Comparison of ENCODE assay signal across 17 cellular contexts in genomic region chr13:54415753-54416366, GRCh38.
DNase-seq lines count a peak whose midpoint lies in the region; ATAC-seq, FAIRE-seq and TF ChIP-seq lines count a peak whose summit lies in the region.
"Had no signal": no experiment of that assay in that cellular context is flagged by ENCODE, and none has a peak within 500 bp of the region (broad histone marks: within the 10 kb centered on the region; RNA-seq: fewer than 3 reads in every experiment).

No MANE protein-coding gene starts in this region.

- no peak overlapping the region for H3K56ac ChIP-seq in mesendoderm (ENCODE audit: low read length)

- peak; percentile 99 for ATAC-seq in WTC11
- no peak for ATAC-seq in activated CD8-positive, alpha-beta memory T cell treated with anti-CD3 and anti-CD28 coated beads, Interleukin-2, amount 10 ng/mL, durations not matched to agents 7 days and 5 days

- WGBS in mesendoderm (ENCODE audit: extremely low coverage, insufficient coverage, low lambda C conversion rate) = no CpG with 5 or more reads among the region's 6 CpGs

- CTCF ChIA-PET in WTC11 (lab: Charles Lee) = interaction anchor here (1.6 kb wide), 1 partner anchor 43 kb away, joined by 3 read pairs; no protein-coding TSS in a partner anchor
- CTCF ChIA-PET in activated CD8-positive, alpha-beta memory T cell treated with anti-CD3 and anti-CD28 coated beads, Interleukin-2, amount 10 ng/mL, durations not matched to agents 7 days and 5 days (lab: Charles Lee) = no interaction called here

- H3K36me3 ChIP-seq in H7 (replicated peaks; ENCODE audit: control insufficient read depth, insufficient read depth, low read length) (no peaks in the 10 kb centered on the region), mesendoderm (ENCODE audit: control insufficient read depth, insufficient read depth, low read length) (no peaks in the 10 kb centered on the region)

- H3K23ac ChIP-seq in mesendoderm (ENCODE audit: low read length) = no peak overlapping the region

- H3K4ac ChIP-seq in mesendoderm (ENCODE audit: low read depth, low read length) = no peak overlapping the region

- no peak overlapping the region for H4K8ac ChIP-seq in mesendoderm (ENCODE audit: low read depth, low read length)

- H3K27ac Mint-ChIP-seq in WTC11 = no peak overlapping the region
- no peak overlapping the region for H3K27ac Mint-ChIP-seq in activated CD8-positive, alpha-beta memory T cell treated with anti-CD3 and anti-CD28 coated beads, Interleukin-2, amount 10 ng/mL, durations not matched to agents 7 days and 5 days
- H3K27ac Mint-ChIP-seq: CD4-positive, alpha-beta T cell; IgD-negative memory B cell had no signal

- no peaks in the 10 kb centered on the region for H3K4me1 ChIP-seq in mesendoderm (ENCODE audit: control insufficient read depth, low read depth, low read length)

- no peak overlapping the region for H3K4me2 ChIP-seq in mesendoderm (ENCODE audit: low read length)

- peak; percentile 7 for DNase-seq in H7
- peak; percentile 31 for DNase-seq in WTC11 (ENCODE audit: low spot score)
- DNase-seq in mesendoderm = peak; percentile 47
- DNase-seq in NOMO-1 treated with dmso at 0.1 percent for 144 hours (lab: John Stamatoyannopoulos, UW; ENCODE audit: unreplicated experiment) = no peak
- DNase-seq in HPDE6-E6E7 (ENCODE audit: extremely low spot score) = no peak
- no peak for DNase-seq in RCC 7860 (ENCODE audit: low spot score)
- DNase-seq in activated CD8-positive, alpha-beta memory T cell treated with anti-CD3 and anti-CD28 coated beads, Interleukin-2, amount 10 ng/mL, durations not matched to agents 7 days and 5 days = no peak
- DNase-seq: ACHN; C1 segment of cervical spinal cord; Calu3; CD4-positive, alpha-beta T cell; DMS 273 treated with DMSO at 0.1 percent for 48 hours had no signal

- H3K18ac ChIP-seq in mesendoderm (ENCODE audit: low read length) = no peak overlapping the region

- H3K9me3 Mint-ChIP-seq in WTC11 = peaks cover 24% of the 10 kb centered on the region
- peaks cover 7% of the 10 kb centered on the region for H3K9me3 Mint-ChIP-seq in activated CD8-positive, alpha-beta memory T cell treated with anti-CD3 and anti-CD28 coated beads, Interleukin-2, amount 10 ng/mL, durations not matched to agents 7 days and 5 days (ENCODE audit: low read depth)

- no peak overlapping the region for H3K4me3 Mint-ChIP-seq in WTC11
- H3K4me3 Mint-ChIP-seq in activated CD8-positive, alpha-beta memory T cell treated with anti-CD3 and anti-CD28 coated beads, Interleukin-2, amount 10 ng/mL, durations not matched to agents 7 days and 5 days = no peak overlapping the region
- H3K4me3 Mint-ChIP-seq: CD4-positive, alpha-beta T cell; IgD-negative memory B cell had no signal

- H2AK5ac ChIP-seq in mesendoderm (ENCODE audit: low read length) = peak overlapping the region; percentile 66

- no peaks in the 10 kb centered on the region for H3K36me3 Mint-ChIP-seq in WTC11
- H3K36me3 Mint-ChIP-seq in activated CD8-positive, alpha-beta memory T cell treated with anti-CD3 and anti-CD28 coated beads, Interleukin-2, amount 10 ng/mL, durations not matched to agents 7 days and 5 days = no peaks in the 10 kb centered on the region
- H3K36me3 Mint-ChIP-seq: IgD-negative memory B cell had no signal

- H3K27me3 Mint-ChIP-seq in WTC11 (ENCODE audit: low read depth) = no peaks in the 10 kb centered on the region
- H3K27me3 Mint-ChIP-seq in activated CD8-positive, alpha-beta memory T cell treated with anti-CD3 and anti-CD28 coated beads, Interleukin-2, amount 10 ng/mL, durations not matched to agents 7 days and 5 days = no peaks in the 10 kb centered on the region
- H3K27me3 Mint-ChIP-seq: CD4-positive, alpha-beta T cell; IgD-negative memory B cell had no signal

- H3K9ac ChIP-seq in mesendoderm (ENCODE audit: low read length) = no peak overlapping the region

- no peak overlapping the region for H3K27ac ChIP-seq in mesendoderm (ENCODE audit: low read depth, low read length)

- H4K5ac ChIP-seq in mesendoderm (ENCODE audit: low read length) = no peak overlapping the region

- H3K4me3 ChIP-seq in H7 (ENCODE audit: insufficient read depth, low read depth, low read length) = no peak overlapping the region
- H3K4me3 ChIP-seq in iPS-18c (ENCODE audit: insufficient read depth, low read depth, low read length) = peak overlapping the region; percentile 9; the same call in 1 of the 2 replicates
- H3K4me3 ChIP-seq in mesendoderm (ENCODE audit: low read length) = no peak overlapping the region

- FAIRE-seq in RCC 7860 (lab: Jason Lieb, UNC) = no peak
- FAIRE-seq: GM12892, GM19239, H54 had no signal

- no peak overlapping the region for H2BK15ac ChIP-seq in mesendoderm (replicated peaks; ENCODE audit: low read depth)

- POLR2A ChIA-PET in WTC11 (lab: Charles Lee) = no interaction called here

- H3K27me3 ChIP-seq in H7 (ENCODE audit: control insufficient read depth, insufficient read depth, low read length) = no peaks in the 10 kb centered on the region
- no peaks in the 10 kb centered on the region for H3K27me3 ChIP-seq in mesendoderm (ENCODE audit: insufficient read depth, low read length, poor library complexity)

- TF ChIP-seq CTCF in WTC11 (IDR thresholded peaks at IDR 0.05) = no peak

- no peaks in the 10 kb centered on the region for H3K9me3 ChIP-seq in iPS-18c (ENCODE audit: control insufficient read depth, insufficient read depth, low read length)

- H3K4me1 Mint-ChIP-seq in WTC11 = peaks cover 29% of the 10 kb centered on the region
- no peaks in the 10 kb centered on the region for H3K4me1 Mint-ChIP-seq in activated CD8-positive, alpha-beta memory T cell treated with anti-CD3 and anti-CD28 coated beads, Interleukin-2, amount 10 ng/mL, durations not matched to agents 7 days and 5 days
- H3K4me1 Mint-ChIP-seq: IgD-negative memory B cell had no signal

- H2BK5ac ChIP-seq in mesendoderm (ENCODE audit: low read length) = peak overlapping the region; percentile 4

- H3K79me1 ChIP-seq in mesendoderm (ENCODE audit: low read length) = no peaks in the 10 kb centered on the region

- H3K79me2 ChIP-seq in mesendoderm (ENCODE audit: control insufficient read depth, insufficient read depth, low read length) = no peaks in the 10 kb centered on the region

- no peak overlapping the region for H2BK120ac ChIP-seq in mesendoderm (ENCODE audit: low read depth, low read length)

TF ChIP-seq in WTC11, 78 proteins besides CTCF, POLR2A, EP300 and RAD21:
- TF ChIP-seq FOXP4 (CRISPR knock-in tag; IDR thresholded peaks at IDR 0.05) (0 out of 2 replicates have a peak, but pooled peaks have one; percentile 16), TEAD1 (CRISPR knock-in tag; IDR thresholded peaks at IDR 0.05) (no peak)

Comparison
In these comparisons a context has a peak if more than half of its experiments do, and no peak if none do; other contexts are left out.
1. DNase-seq: peak in H7 (single experiment), WTC11 (single experiment) and mesendoderm (single experiment); none in NOMO-1 treated with dmso at 0.1 percent for 144 hours (single experiment), HPDE6-E6E7 (single experiment), RCC 7860 (single experiment) and activated CD8-positive, alpha-beta memory T cell treated with anti-CD3 and anti-CD28 coated beads, Interleukin-2, amount 10 ng/mL, durations not matched to agents 7 days and 5 days (single experiment).